1 cellular context compared by ENCODE assay signal in the genomic region with DNA sequence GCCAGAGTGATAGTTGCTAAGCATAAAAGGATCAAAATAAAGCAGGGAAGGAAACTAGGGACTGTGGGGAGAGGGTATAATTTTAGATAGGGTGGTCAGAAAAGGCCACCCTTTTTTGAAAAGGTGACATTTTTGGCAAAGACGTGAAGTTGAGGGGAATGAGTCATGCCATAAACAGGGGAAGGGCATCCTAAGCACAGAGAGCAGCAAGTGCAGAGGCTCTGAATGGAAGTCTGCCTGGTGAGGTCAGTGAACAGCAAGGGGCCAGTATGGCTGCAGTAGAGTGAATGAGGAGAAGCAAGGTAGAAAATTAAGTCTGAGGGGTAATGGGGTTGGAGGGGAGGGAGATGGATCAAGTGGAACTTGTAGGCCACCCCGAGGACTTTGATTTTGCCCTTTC.
A peak's percentile ranks its signal among the peaks of the same experiment; 100 is the strongest.
TF ChIP-seq lines count a peak whose summit lies in the region.

No MANE protein-coding gene starts in this region.

TF ChIP-seq in HepG2, 621 proteins besides CTCF, POLR2A, EP300 and RAD21:
- TF ChIP-seq RBFOX2 (IDR thresholded peaks at IDR 0.05; ENCODE audit: low read depth, low read length) (0 out of 2 replicates have a peak, but pooled peaks have one; percentile 4), FOSL2 (CRISPR knock-in tag; IDR thresholded peaks at IDR 0.05) (0 out of 2 replicates have a peak, but pooled peaks have one; percentile 12)
- TF ChIP-seq, protein P1, sequence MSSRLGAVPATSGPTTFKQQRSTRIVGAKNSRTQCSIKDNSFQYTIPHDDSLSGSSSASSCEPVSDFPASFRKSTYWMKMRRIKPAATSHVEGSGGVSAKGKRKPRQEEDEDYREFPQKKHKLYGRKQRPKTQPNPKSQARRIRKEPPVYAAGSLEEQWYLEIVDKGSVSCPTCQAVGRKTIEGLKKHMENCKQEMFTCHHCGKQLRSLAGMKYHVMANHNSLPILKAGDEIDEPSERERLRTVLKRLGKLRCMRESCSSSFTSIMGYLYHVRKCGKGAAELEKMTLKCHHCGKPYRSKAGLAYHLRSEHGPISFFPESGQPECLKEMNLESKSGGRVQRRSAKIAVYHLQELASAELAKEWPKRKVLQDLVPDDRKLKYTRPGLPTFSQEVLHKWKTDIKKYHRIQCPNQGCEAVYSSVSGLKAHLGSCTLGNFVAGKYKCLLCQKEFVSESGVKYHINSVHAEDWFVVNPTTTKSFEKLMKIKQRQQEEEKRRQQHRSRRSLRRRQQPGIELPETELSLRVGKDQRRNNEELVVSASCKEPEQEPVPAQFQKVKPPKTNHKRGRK (CRISPR knock-in tag; IDR thresholded peaks at IDR 0.05) = no peak
